8 cellular contexts compared by ENCODE assay signal in the genomic region with DNA sequence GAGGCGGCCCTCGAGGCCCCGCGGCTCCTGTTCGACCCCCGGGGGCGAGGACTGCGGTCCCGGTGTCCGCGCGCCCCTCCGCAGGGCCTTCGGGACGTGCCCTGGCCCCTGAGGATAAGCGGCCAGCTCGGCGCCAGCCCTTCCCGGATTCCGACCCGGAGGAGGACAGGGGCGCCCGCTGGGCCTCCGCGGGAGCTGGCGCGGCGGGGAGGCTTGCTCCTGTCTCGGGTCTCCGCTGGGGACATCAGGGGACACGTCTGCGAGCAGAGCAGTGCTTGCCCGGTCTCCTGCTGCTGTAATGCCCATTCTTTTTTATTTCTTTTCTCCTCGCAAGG. TPM values are rescaled to one million over a fixed set of nuclear protein-coding genes. Genes with fewer than 3 reads are reported as not detected.
DNase-seq lines count a peak whose midpoint lies in the region; ATAC-seq, FAIRE-seq and TF ChIP-seq lines count a peak whose summit lies in the region.

No MANE protein-coding gene starts in this region.

- no peaks in the 10 kb centered on the region for H3K27me3 Mint-ChIP-seq in activated B cell treated with CpG ODN at 0.5 μM for 24 hours
- H3K27me3 Mint-ChIP-seq in stimulated activated naive CD8-positive, alpha-beta T cell treated with anti-CD3 and anti-CD28 coated beads, Interleukin-15, Interleukin-2, amounts not matched to agents 100 ng/mL and 50 ng/mL, for 24 hours: no peaks in the 10 kb centered on the region

- POLR2A ChIA-PET in activated B cell treated with CpG ODN at 0.5 μM for 24 hours (lab: Charles Lee): interaction anchor here (3.8 kb wide), 1 partner anchor 39 kb away, joined by 26 read pairs; the partner anchor contains the start of gene HSPH1
- POLR2A ChIA-PET in H1 (lab: Charles Lee; ENCODE audit: partially characterized antibody): interaction anchor here (0.6 to 1.1 kb wide), 2 partner anchors 9 to 40 kb away, joined by 3 read pairs; no protein-coding TSS in a partner anchor

- H3K4me1 Mint-ChIP-seq in activated B cell treated with CpG ODN at 0.5 μM for 24 hours: peaks cover 18% of the 10 kb centered on the region
- peaks cover 46% of the 10 kb centered on the region for H3K4me1 Mint-ChIP-seq in stimulated activated naive CD8-positive, alpha-beta T cell treated with anti-CD3 and anti-CD28 coated beads, Interleukin-15, Interleukin-2, amounts not matched to agents 100 ng/mL and 50 ng/mL, for 24 hours (ENCODE audit: low read depth)

- no peaks in the 10 kb centered on the region for H3K36me3 Mint-ChIP-seq in activated B cell treated with CpG ODN at 0.5 μM for 24 hours (ENCODE audit: low read depth)
- no peaks in the 10 kb centered on the region for H3K36me3 Mint-ChIP-seq in stimulated activated naive CD8-positive, alpha-beta T cell treated with anti-CD3 and anti-CD28 coated beads, Interleukin-15, Interleukin-2, amounts not matched to agents 100 ng/mL and 50 ng/mL, for 24 hours (ENCODE audit: low read depth)

- H3K56ac ChIP-seq in H1 (replicated peaks; ENCODE audit: insufficient read length, low read depth, low read length): no peak overlapping the region

- no peaks in the 10 kb centered on the region for H3K9me3 ChIP-seq in H1 (ENCODE audit: insufficient read depth in 2 of 2, low read depth in 1 of 2, low read length in 1 of 2)
- no peaks in the 10 kb centered on the region for H3K9me3 ChIP-seq in mucosa of rectum (ENCODE audit: control insufficient read depth in 2 of 2, low read length in 2 of 2)

- H3K27ac ChIP-seq in H1 (ENCODE audit: low read depth, low read length) (no peak overlapping the region; the same call in 1 of the 2 replicates), mucosa of rectum (ENCODE audit: low read depth in 2 of 2, low read length in 2 of 2) (peak overlapping the region; percentile 93)

- H3K23ac ChIP-seq in H1 (ENCODE audit: insufficient read length): no peak overlapping the region

- intact Hi-C loops in activated B cell treated with CpG ODN at 0.5 μM for 24 hours (cut with micrococcal nuclease): loop anchor here (1.0 to 2.0 kb wide), 2 partner anchors 38 to 1386 kb away; partner anchors contain the start of gene PDS5B

- no peak for TF ChIP-seq RAD21 in H1 (IDR thresholded peaks at IDR 0.05 in 1 of 2, conservative IDR thresholded peaks at IDR 0.05 in 1 of 2; ENCODE audit: low read depth in 2 of 2, low read length in 2 of 2)

- no peak overlapping the region for H2BK15ac ChIP-seq in H1 (ENCODE audit: low read length)

- no peak overlapping the region for H3K4ac ChIP-seq in H1 (replicated peaks; ENCODE audit: insufficient read length, low read depth, low read length)

- H3K4me3 Mint-ChIP-seq in activated B cell treated with CpG ODN at 0.5 μM for 24 hours: peak overlapping the region; percentile 82
- peak overlapping the region; percentile 78 for H3K4me3 Mint-ChIP-seq in stimulated activated naive CD8-positive, alpha-beta T cell treated with anti-CD3 and anti-CD28 coated beads, Interleukin-15, Interleukin-2, amounts not matched to agents 100 ng/mL and 50 ng/mL, for 24 hours

- FAIRE-seq in H1 (lab: Jason Lieb, UNC): no peak

- no peaks in the 10 kb centered on the region for H3K79me1 ChIP-seq in H1 (ENCODE audit: low read depth, low read length)

- no peak overlapping the region for H2BK12ac ChIP-seq in H1 (ENCODE audit: low read depth, low read length)

- CTCF ChIA-PET in activated B cell treated with CpG ODN at 0.5 μM for 24 hours (lab: Charles Lee) (interaction anchor here (1.0 kb wide), 1 partner anchor 37 kb away, joined by 3 read pairs; no protein-coding TSS in a partner anchor), H1 (lab: Charles Lee; ENCODE audit: partially characterized antibody) (interaction anchor here (0.5 to 1.1 kb wide), 4 partner anchors 9 to 256 kb away, joined by 3 read pairs; no protein-coding TSS in a partner anchor)

- H3K9ac ChIP-seq in H1 (replicated peaks in 1 of 4; ENCODE audit: extremely low read depth in 1 of 4, low read depth in 3 of 4, low read length in 3 of 4) (peak overlapping the region in 2 of 4 experiments; percentile 45 to 84; a peak in 4 of 7 replicates), mucosa of rectum (ENCODE audit: low read depth in 1 of 2, low read length in 2 of 2) (peak overlapping the region; percentile 66 to 86)

- no peak overlapping the region for H4K5ac ChIP-seq in H1 (ENCODE audit: insufficient read length, low read depth, low read length)

- H2BK5ac ChIP-seq in H1 (ENCODE audit: low read depth, low read length): no peak overlapping the region

- H3K9me3 Mint-ChIP-seq in activated B cell treated with CpG ODN at 0.5 μM for 24 hours: no peaks in the 10 kb centered on the region
- H3K9me3 Mint-ChIP-seq in stimulated activated naive CD8-positive, alpha-beta T cell treated with anti-CD3 and anti-CD28 coated beads, Interleukin-15, Interleukin-2, amounts not matched to agents 100 ng/mL and 50 ng/mL, for 24 hours: no peaks in the 10 kb centered on the region

- no peak overlapping the region for H2AK5ac ChIP-seq in H1 (ENCODE audit: low read depth, low read length)

- peak overlapping the region; percentile 45; the same call in 1 of the 2 replicates for H4K8ac ChIP-seq in H1 (ENCODE audit: extremely low read depth, insufficient read depth, low read length)

- no peak overlapping the region; the same call in none of the 2 replicates for H3K18ac ChIP-seq in H1 (ENCODE audit: extremely low read depth, low read length)

- H3K27me3 ChIP-seq in H1 (replicated peaks in 1 of 4; ENCODE audit: control insufficient read depth in 3 of 4, extremely low read depth in 1 of 4, insufficient read depth in 3 of 4, low read length in 3 of 4) (no peaks in the 10 kb centered on the region; a peak in 2 of 7 replicates), mucosa of rectum (ENCODE audit: control insufficient read depth in 2 of 2, insufficient read depth in 2 of 2, low read length in 2 of 2) (no peaks in the 10 kb centered on the region)

- H3K4me1 ChIP-seq in H1 (replicated peaks in 1 of 4; ENCODE audit: control insufficient read depth in 3 of 4, insufficient read depth in 4 of 4, low read length in 3 of 4) (peaks cover 0 to 5% (median 0%) of the 10 kb centered on the region in 4 experiments; a peak in 2 of 7 replicates), mucosa of rectum (ENCODE audit: control insufficient read depth in 2 of 2, insufficient read depth in 2 of 2, low read length in 2 of 2) (peaks cover 4 to 10% of the 10 kb centered on the region in 2 donors)

- no peaks in the 10 kb centered on the region for H4K20me1 ChIP-seq in H1 (replicated peaks in 1 of 2; ENCODE audit: control insufficient read depth in 1 of 2, insufficient read depth in 2 of 2, low read length in 2 of 2)

- H3K36me3 ChIP-seq in H1 (ENCODE audit: control insufficient read depth in 2 of 4, insufficient read depth in 4 of 4, low read length in 3 of 4) (no peaks in the 10 kb centered on the region), mucosa of rectum (ENCODE audit: control insufficient read depth in 2 of 2, insufficient read depth in 2 of 2, low read length in 2 of 2) (no peaks in the 10 kb centered on the region)

- no peaks in the 10 kb centered on the region for H3K79me2 ChIP-seq in H1 (ENCODE audit: control insufficient read depth in 1 of 2, insufficient read depth in 2 of 2, low read length in 2 of 2)

- no peak overlapping the region for H4K91ac ChIP-seq in H1 (replicated peaks; ENCODE audit: insufficient read length, low read length)

- no peaks in the 10 kb centered on the region for H3K23me2 ChIP-seq in H1 (ENCODE audit: low read depth, low read length)

- H3K14ac ChIP-seq in H1 (ENCODE audit: insufficient read length): no peak overlapping the region

- peak overlapping the region; percentile 84 for H3K27ac Mint-ChIP-seq in activated B cell treated with CpG ODN at 0.5 μM for 24 hours
- peak overlapping the region; percentile 13 for H3K27ac Mint-ChIP-seq in stimulated activated naive CD8-positive, alpha-beta T cell treated with anti-CD3 and anti-CD28 coated beads, Interleukin-15, Interleukin-2, amounts not matched to agents 100 ng/mL and 50 ng/mL, for 24 hours

- no peak for TF ChIP-seq EP300 in H1 (IDR thresholded peaks at IDR 0.05; ENCODE audit: borderline replicate concordance in 1 of 2, low read depth in 2 of 2, low read length in 2 of 2)

- no peak for TF ChIP-seq POLR2A in H1 (IDR thresholded peaks at IDR 0.05; ENCODE audit: control extremely low read depth in 1 of 2, low read depth in 2 of 2, low read length in 2 of 2)

- H2AFZ ChIP-seq in H1 (ENCODE audit: low read length): no peak overlapping the region

- H3K4me2 ChIP-seq in H1 (ENCODE audit: insufficient read depth in 1 of 2, low read depth in 2 of 2, low read length in 2 of 2): peak overlapping the region; percentile 34 to 70

- no peak overlapping the region for H2BK120ac ChIP-seq in H1 (replicated peaks; ENCODE audit: low read depth, low read length)

- H3K4me3 ChIP-seq in H1 (ENCODE audit: extremely low read depth in 1 of 4, insufficient read depth in 2 of 4, low read depth in 3 of 4, low read length in 4 of 4) (peak overlapping the region; percentile 65 to 77 (median 76)), mucosa of rectum (ENCODE audit: low read length in 2 of 2) (peak overlapping the region; percentile 79 to 86)

- 4% methylated on average over 13 of the region's 34 CpGs; no CpG with 5 or more reads in 1 of the 2 experiments for WGBS in H1 (ENCODE audit: extremely low coverage in 1 of 2, insufficient coverage in 1 of 2, insufficient read length in 1 of 2, insufficient replicate concordance in 2 of 2, low coverage in 1 of 2, low lambda C conversion rate in 2 of 2, missing lambda C conversion rate in 1 of 2), 2 experiments

- TF ChIP-seq CTCF in activated B cell treated with CpG ODN at 0.5 μM for 24 hours (IDR thresholded peaks at IDR 0.05): no peak
- TF ChIP-seq CTCF in H1 (IDR thresholded peaks at IDR 0.05; ENCODE audit: control extremely low read depth in 1 of 3, insufficient read depth in 1 of 3, low read depth in 1 of 3, low read length in 3 of 3): no peak

- H2BK20ac ChIP-seq in H1 (ENCODE audit: low read length): 0 out of 2 replicates have a peak overlapping the region, but pooled peaks have one; percentile 32

- peak; percentile 23 for ATAC-seq in GM21529 (IDR thresholded peaks at IDR 0.05; ENCODE audit: unreplicated experiment)
- peak; percentile 11 for ATAC-seq in activated B cell treated with CpG ODN at 0.5 μM for 24 hours (ENCODE audit: low read depth)

- DNase-seq in DMS53 treated with DMSO at 0.1 percent for 48 hours (lab: John Stamatoyannopoulos, UW; ENCODE audit: unreplicated experiment) (peak; percentile 52), HuH-7.5 (ENCODE audit: low spot score) (peak; percentile 61), activated B cell treated with CpG ODN at 0.5 μM for 24 hours (no peak), H1 (ENCODE audit: low read depth in 1 of 2, low spot score in 2 of 2) (peak in 1 of 2 experiments; percentile 59), NCI-H2227 treated with DMSO at 0.1 percent for 48 hours (lab: John Stamatoyannopoulos, UW) (no peak)

RNA-seq across cellular contexts. Expression of gene B3GLCT, which starts 0.8 kb away (rescaled TPM):
- total RNA-seq in activated B cell treated with CpG ODN at 0.5 μM for 24 hours: 2.9 and 3.0 TPM in 2 replicates
- 3.5 and 4.1 TPM in 2 replicates for total RNA-seq in H1 (2021; fragmentation: NEBNext Ultra II Directional; extraction: Animal tissue kit (Norgen Biotek cat#: 25700))
- 0.83 and 1.5 TPM in 2 replicates for polyA plus RNA-seq in H1 (2011; rRNA removed)
- 1.4 TPM for polyA plus RNA-seq in H1 (2011; cell fraction: cytosol; rRNA removed)
- 1.1 TPM for polyA plus RNA-seq in H1 (2011; cell fraction: nucleus; rRNA removed)
- 2.0 to 2.9 TPM (median 2.4 TPM) in 4 replicates for polyA plus RNA-seq in H1 (2012, experiment 1 of 2)
- polyA plus RNA-seq in H1 (2012, experiment 2 of 2): 0.93 TPM
- polyA plus RNA-seq in H1 (2013, experiment 1 of 2): 3.9 TPM
- polyA plus RNA-seq in H1 (2013, experiment 2 of 2): 4.6 TPM
- 2.0 and 3.1 TPM in 2 replicates for polyA minus RNA-seq in H1 (2011; rRNA and poly(A)+ RNA removed)
- polyA minus RNA-seq in H1 (2011; cell fraction: cytosol; rRNA and poly(A)+ RNA removed): 0.81 TPM
- 3.0 TPM for polyA minus RNA-seq in H1 (2011; cell fraction: nucleus; rRNA and poly(A)+ RNA removed)

RNA-seq across cellular contexts. Expression of gene HSPH1, which starts 38.9 kb away (rescaled TPM):
- total RNA-seq in activated B cell treated with CpG ODN at 0.5 μM for 24 hours: 107 and 112 TPM in 2 replicates
- 131 and 145 TPM in 2 replicates for total RNA-seq in H1 (2021; fragmentation: NEBNext Ultra II Directional; extraction: Animal tissue kit (Norgen Biotek cat#: 25700))
- 11.0 and 14.2 TPM in 2 replicates for polyA plus RNA-seq in H1 (2011; rRNA removed)
- polyA plus RNA-seq in H1 (2011; cell fraction: cytosol; rRNA removed): 28.5 TPM
- polyA plus RNA-seq in H1 (2011; cell fraction: nucleus; rRNA removed): 17.8 TPM
- polyA plus RNA-seq in H1 (2012, experiment 1 of 2): 47.8 to 85.9 TPM (median 55.3 TPM) in 4 replicates
- 5.8 TPM for polyA plus RNA-seq in H1 (2012, experiment 2 of 2)
- 79.6 TPM for polyA plus RNA-seq in H1 (2013, experiment 1 of 2)
- polyA plus RNA-seq in H1 (2013, experiment 2 of 2): 76.8 TPM
- polyA minus RNA-seq in H1 (2011; rRNA and poly(A)+ RNA removed): 19.3 and 27.9 TPM in 2 replicates
- 31.0 TPM for polyA minus RNA-seq in H1 (2011; cell fraction: cytosol; rRNA and poly(A)+ RNA removed)
- 31.9 TPM for polyA minus RNA-seq in H1 (2011; cell fraction: nucleus; rRNA and poly(A)+ RNA removed)

Comparison
In these comparisons a context has a peak if more than half of its experiments do, and no peak if none do; other contexts are left out.
1. DNase-seq: peak in DMS53 treated with DMSO at 0.1 percent for 48 hours (single experiment) and HuH-7.5 (single experiment); none in activated B cell treated with CpG ODN at 0.5 μM for 24 hours (single experiment) and NCI-H2227 treated with DMSO at 0.1 percent for 48 hours (single experiment).